ENCODE assay signal across 14 cellular contexts in genomic region chr7:113279256-113279655, GRCh38.
DNase-seq lines count a peak whose midpoint lies in the region; ATAC-seq, FAIRE-seq and TF ChIP-seq lines count a peak whose summit lies in the region.
"Had no signal": no experiment of that assay in that cellular context is flagged by ENCODE, and none has a peak within 500 bp of the region (broad histone marks: within the 10 kb centered on the region; RNA-seq: fewer than 3 reads in every experiment).

No MANE protein-coding gene starts in this region.

- H3K4me1 ChIP-seq in cardiac muscle cell (ENCODE audit: low read depth) (peaks cover 14% of the 10 kb centered on the region), K562 (replicated peaks in 1 of 2; ENCODE audit: control insufficient read depth in 2 of 2, insufficient read depth in 2 of 2, low read length in 2 of 2) (no peaks in the 10 kb centered on the region; a peak in 1 of 5 replicates), parathyroid adenoma (no peaks in the 10 kb centered on the region)
- H3K4me1 ChIP-seq: BLaER1 treated with 17β-estradiol and CSF1 and Interleukin-3, amounts not matched to agents 10 nM and 100 nM had no signal

- BruUV-seq in K562 (replicated peaks; lab: Mats Ljungman, UMichigan): no TSS peak

- in situ Hi-C loops in K562 (cut with MboI): no loop called here

- H3K9me1 ChIP-seq in K562 (ENCODE audit: control insufficient read depth, insufficient read depth, low read length): no peaks in the 10 kb centered on the region

- H3K27me3 ChIP-seq in cardiac muscle cell: no peaks in the 10 kb centered on the region
- no peaks in the 10 kb centered on the region for H3K27me3 ChIP-seq in K562 (ENCODE audit: control insufficient read depth in 2 of 2, insufficient read depth in 2 of 2, low read length in 2 of 2)
- H3K27me3 ChIP-seq in parathyroid adenoma (ENCODE audit: control insufficient read depth, insufficient read depth, low read length): no peaks in the 10 kb centered on the region
- H3K27me3 ChIP-seq: BLaER1 treated with 17β-estradiol and CSF1 and Interleukin-3, amounts not matched to agents 10 nM and 100 nM had no signal

- H3K27ac ChIP-seq in cardiac muscle cell (peak overlapping the region; percentile 18), K562 (ENCODE audit: extremely low read depth, low read depth, low read length) (no peak overlapping the region), parathyroid adenoma (no peak overlapping the region)
- H3K27ac ChIP-seq: 22Rv1; BLaER1 treated with 17β-estradiol and CSF1 and Interleukin-3, amounts not matched to agents 10 nM and 100 nM had no signal

- no peaks in the 10 kb centered on the region for H4K20me1 ChIP-seq in K562 (replicated peaks; ENCODE audit: control insufficient read depth, insufficient read depth, low read length)
- H4K20me1 ChIP-seq: BLaER1 treated with 17β-estradiol and CSF1 and Interleukin-3, amounts not matched to agents 10 nM and 100 nM had no signal

- H3K4me3 ChIP-seq in cardiac muscle cell (no peak overlapping the region), K562 (no peak overlapping the region), parathyroid adenoma (ENCODE audit: low read depth, low read length) (no peak overlapping the region)
- H3K4me3 ChIP-seq: BLaER1 treated with 17β-estradiol and CSF1 and Interleukin-3, amounts not matched to agents 10 nM and 100 nM; GM23338 had no signal

- no peak for FAIRE-seq in K562 (lab: Jason Lieb, UNC)

- intact Hi-C loops in Right ventricle myocardium inferior (cut with DNase I): no loop called here
- intact Hi-C loops in K562 (cut with micrococcal nuclease): no loop called here

- H3K79me2 ChIP-seq in K562 (ENCODE audit: control insufficient read depth, insufficient read depth, low read length) (no peaks in the 10 kb centered on the region), parathyroid adenoma (no peaks in the 10 kb centered on the region)

- no peak for ATAC-seq in Right ventricle myocardium inferior
- ATAC-seq in K562: no peak
- no peak for ATAC-seq in HG03442 (IDR thresholded peaks at IDR 0.05; ENCODE audit: unreplicated experiment)
- ATAC-seq in GM21367 (IDR thresholded peaks at IDR 0.05; ENCODE audit: unreplicated experiment): no peak
- ATAC-seq: GM23338 had no signal

- H3K36me3 ChIP-seq in cardiac muscle cell: no peaks in the 10 kb centered on the region
- H3K36me3 ChIP-seq in K562 (ENCODE audit: control insufficient read depth, insufficient read depth, low read length): no peaks in the 10 kb centered on the region
- no peaks in the 10 kb centered on the region for H3K36me3 ChIP-seq in parathyroid adenoma (ENCODE audit: control insufficient read depth, insufficient read depth, low read length)
- H3K36me3 ChIP-seq: BLaER1 treated with 17β-estradiol and CSF1 and Interleukin-3, amounts not matched to agents 10 nM and 100 nM had no signal

- no peak for TF ChIP-seq CTCF in cardiac muscle cell (IDR thresholded peaks at IDR 0.05; ENCODE audit: low read depth, low read length)
- TF ChIP-seq CTCF in K562 (IDR thresholded peaks at IDR 0.05 in 2 of 3, conservative IDR thresholded peaks at IDR 0.05 in 1 of 3; ENCODE audit: insufficient read depth in 2 of 3, low read depth in 1 of 3, low read length in 3 of 3): no peak
- no peak for TF ChIP-seq CTCF in parathyroid adenoma (IDR thresholded peaks at IDR 0.05)

- CTCF ChIA-PET in K562 (lab: Yijun Ruan, JAX; ENCODE audit: low intra/inter-chr PET ratio): no interaction called here

- no peak overlapping the region for H3K4me2 ChIP-seq in K562 (ENCODE audit: insufficient read depth, low read length)
- H3K4me2 ChIP-seq in parathyroid adenoma (ENCODE audit: low read length): no peak overlapping the region
- H3K4me2 ChIP-seq: BLaER1 treated with 17β-estradiol and CSF1 and Interleukin-3, amounts not matched to agents 10 nM and 100 nM; GM23338 had no signal

- TF ChIP-seq POLR2A in K562 (conservative IDR thresholded peaks at IDR 0.05): no peak

- POLR2A ChIA-PET in K562 (lab: Yijun Ruan, JAX): no interaction called here

- no peak for TF ChIP-seq EP300 in K562 (IDR thresholded peaks at IDR 0.05; ENCODE audit: low read length)

- H2AFZ ChIP-seq in K562 (ENCODE audit: low read depth, low read length) (no peak overlapping the region), parathyroid adenoma (peak overlapping the region; percentile 7)
- H2AFZ ChIP-seq: GM23338 had no signal

- H3K9ac ChIP-seq in K562 (ENCODE audit: insufficient read depth in 1 of 2, low read depth in 2 of 2, low read length in 2 of 2) (no peak overlapping the region), parathyroid adenoma (no peak overlapping the region)
- H3K9ac ChIP-seq: BLaER1 treated with 17β-estradiol and CSF1 and Interleukin-3, amounts not matched to agents 10 nM and 100 nM had no signal

- H3K9me3 ChIP-seq in cardiac muscle cell (ENCODE audit: low read depth): no peaks in the 10 kb centered on the region
- no peaks in the 10 kb centered on the region for H3K9me3 ChIP-seq in K562 (replicated peaks; ENCODE audit: control insufficient read depth, insufficient read depth, low read depth, low read length)
- H3K9me3 ChIP-seq in parathyroid adenoma (ENCODE audit: control insufficient read depth, low read length): no peaks in the 10 kb centered on the region

- DNase-seq in cardiac muscle cell (ENCODE audit: low read depth in 1 of 2, low spot score in 1 of 2) (peak in 1 of 2 donors; percentile 2), Right ventricle myocardium inferior (ENCODE audit: missing footprints) (no peak), K562 (ENCODE audit: extremely low read depth in 1 of 4, low spot score in 3 of 4) (no peak), NCI-H2171 treated with DMSO at 0.1 percent for 48 hours (lab: John Stamatoyannopoulos, UW) (no peak)
- DNase-seq: Calu3; CD4-positive, alpha-beta T cell; DMS 273 treated with DMSO at 0.1 percent for 48 hours; H7 had no signal

- no peak for TF ChIP-seq RAD21 in K562 (CRISPR knock-in tag; conservative IDR thresholded peaks at IDR 0.05 in 1 of 2, IDR thresholded peaks at IDR 0.05 in 1 of 2)

TF ChIP-seq in K562, 482 proteins besides CTCF, POLR2A, EP300 and RAD21:
- TF ChIP-seq MEIS2 (IDR thresholded peaks at IDR 0.05; ENCODE audit: partially characterized antibody) (peak; percentile 58), ZNF639 (CRISPR knock-in tag; conservative IDR thresholded peaks at IDR 0.05 in 1 of 2, IDR thresholded peaks at IDR 0.05 in 1 of 2) (no peak)
